ENCODE assay signal across 7 cellular contexts in genomic region chr16:68529931-68530667, GRCh38.
DNase-seq lines count a peak whose midpoint lies in the region; ATAC-seq and TF ChIP-seq lines count a peak whose summit lies in the region.

No MANE protein-coding gene starts in this region.

- peak overlapping the region; percentile 81 for H3K4me3 ChIP-seq in choroid plexus epithelial cell (ENCODE audit: low read depth, low read length)

- peak; percentile 44 for ATAC-seq in GM18520 (IDR thresholded peaks at IDR 0.05; ENCODE audit: unreplicated experiment)
- ATAC-seq in HG03103 (IDR thresholded peaks at IDR 0.05; ENCODE audit: low read depth, unreplicated experiment), result peak; percentile 88

- TF ChIP-seq CTCF in choroid plexus epithelial cell (conservative IDR thresholded peaks at IDR 0.05; ENCODE audit: low read depth, low read length), result no peak

- DNase-seq in NCI-H345 (lab: John Stamatoyannopoulos, UW) (peak; percentile 87), choroid plexus epithelial cell (ENCODE audit: low read depth) (peak; percentile 90), left kidney (ENCODE audit: low read depth, low spot score) (peak; percentile 95)
- DNase-seq in activated CD4-positive, alpha-beta T cell treated with anti-CD3 and anti-CD28 coated beads for 4 hours, result peak; percentile 89 to 90
- peak; percentile 84 to 88 for DNase-seq in stimulated activated CD4-positive, alpha-beta T cell treated with anti-CD3 and anti-CD28 coated beads, Interleukin-1b, Interleukin-23, amount 100 ng/mL, for 4 hours (ENCODE audit: low read depth in 2 of 2)

Comparison
In these comparisons a context has a peak if more than half of its experiments do, and no peak if none do; other contexts are left out.
1. Peak in every context shown above with its lines: DNase-seq, ATAC-seq and H3K4me3 ChIP-seq.